In genomic region chr17:45619983-45620382, GRCh38 we compare ENCODE assay signal across 8 cellular contexts.
A peak's percentile ranks its signal among the peaks of the same experiment; 100 is the strongest.
DNase-seq lines count a peak whose midpoint lies in the region; ATAC-seq, FAIRE-seq and TF ChIP-seq lines count a peak whose summit lies in the region.
"Not testable (repeated sequence)": the region's sequence is repeated elsewhere in the genome, so short reads cannot be mapped to it uniquely, and the experiment has no call there.

No MANE protein-coding gene starts in this region.

- H3K4me1 ChIP-seq in Karpas-422 (ENCODE audit: low read length); small intestine (ENCODE audit: control insufficient read depth in 2 of 2, insufficient read depth in 1 of 2, low read depth in 1 of 2, low read length in 1 of 2); urinary bladder (ENCODE audit: insufficient read depth): not testable (repeated sequence)

- H2AFZ ChIP-seq in Karpas-422 (ENCODE audit: low read length): not testable (repeated sequence)

- not testable (repeated sequence) for H3K9me2 ChIP-seq in Karpas-422 (replicated peaks; ENCODE audit: insufficient read depth, low read length)

- ATAC-seq in GM18517 (IDR thresholded peaks at IDR 0.05; ENCODE audit: unreplicated experiment): peak; percentile 87
- ATAC-seq in HG02610 (IDR thresholded peaks at IDR 0.05; ENCODE audit: unreplicated experiment): peak; percentile 99
- peak; percentile 100 for ATAC-seq in left lobe of liver

- not testable (repeated sequence) for H4K20me1 ChIP-seq in Karpas-422 (ENCODE audit: insufficient read depth, low read depth, low read length)

- WGBS in small intestine, 3 donors: 0% methylated on average over 11 to 16 of the region's 16 CpGs
- WGBS in urinary bladder: under 1% methylated on average over 15 of the region's 16 CpGs

- not testable (repeated sequence) for H3K36me3 ChIP-seq in Karpas-422 (ENCODE audit: insufficient read depth, low read length); small intestine (ENCODE audit: control insufficient read depth in 2 of 2, insufficient read depth in 2 of 2, low read length in 2 of 2); urinary bladder (ENCODE audit: insufficient read depth)

- not testable (repeated sequence) for H3K27me3 ChIP-seq in Karpas-422 (ENCODE audit: low read length); small intestine (ENCODE audit: control insufficient read depth in 2 of 2, insufficient read depth in 2 of 2, low read length in 2 of 2)

- H3K4me3 ChIP-seq in Karpas-422 (ENCODE audit: low read length): peak overlapping the region; percentile 52
- peak overlapping the region; percentile 93 for H3K4me3 ChIP-seq in coronary artery
- H3K4me3 ChIP-seq in small intestine (ENCODE audit: low read depth in 1 of 2, low read length in 2 of 2): peak overlapping the region; percentile 53 to 72
- H3K4me3 ChIP-seq in urinary bladder (ENCODE audit: low read depth, low read length): peak overlapping the region; percentile 76

- DNase-seq in Karpas-422 (peak; percentile 90), left lobe of liver (ENCODE audit: low spot score) (peak; percentile 86), small intestine (peak; percentile 67)
- DNase-seq in activated CD8-positive, alpha-beta memory T cell treated with anti-CD3 and anti-CD28 coated beads for 1 hour (ENCODE audit: extremely low read depth in 1 of 2, low read depth in 1 of 2): peak; percentile 61 to 65
- DNase-seq in coronary artery (ENCODE audit: low spot score): not testable (repeated sequence)

- H3K4me2 ChIP-seq in Karpas-422 (ENCODE audit: low read depth, low read length, poor library complexity, severe bottlenecking): peak overlapping the region; percentile 54

- not testable (repeated sequence) for H3K79me2 ChIP-seq in Karpas-422 (ENCODE audit: low read length)

- FAIRE-seq in small intestine (lab: Jason Lieb, UNC): not testable (repeated sequence)

- H3K27ac ChIP-seq in Karpas-422 (ENCODE audit: low read length); small intestine (ENCODE audit: low read depth in 1 of 2, low read length in 1 of 2); urinary bladder (ENCODE audit: low read depth): not testable (repeated sequence)
- H3K27ac ChIP-seq in coronary artery: peak overlapping the region in 1 of 2 donors; percentile 47

- H3K9me3 ChIP-seq in Karpas-422 (ENCODE audit: low read length); small intestine (ENCODE audit: control insufficient read depth, low read depth): not testable (repeated sequence)

- H3K9ac ChIP-seq in Karpas-422 (ENCODE audit: low read length): 0 out of 2 replicates have a peak overlapping the region, but pooled peaks have one; percentile 35

- TF ChIP-seq CTCF in coronary artery (IDR thresholded peaks at IDR 0.05): not testable (repeated sequence)
